8 cellular contexts compared by ENCODE assay signal in genomic region chrX:153971632-153972367, GRCh38. TPM values are rescaled to one million over a fixed set of nuclear protein-coding genes. Genes with fewer than 3 reads are reported as not detected.
DNase-seq lines count a peak whose midpoint lies in the region; TF ChIP-seq lines count a peak whose summit lies in the region.

TSS of gene HCFC1 (minus strand) at chrX:153971818. CDS start at chrX:153970840, 978 bp downstream.

- peak within 1 kb of the TSS; percentile 100 for H3K27ac Mint-ChIP-seq in activated naive CD8-positive, alpha-beta T cell treated with anti-CD3 and anti-CD28 coated beads for 36 hours

- POLR2A ChIA-PET in HEK293T (lab: Yijun Ruan, JAX): interaction anchor here (0.5 to 3.3 kb wide), 25 partner anchors 9 to 536 kb away, joined by 3 to 15 read pairs (median 4); partner anchors contain the start of genes MECP2, NAA10 and RENBP

- peaks cover 28% of the 10 kb centered on the region for H3K4me1 Mint-ChIP-seq in activated naive CD8-positive, alpha-beta T cell treated with anti-CD3 and anti-CD28 coated beads for 36 hours

- no peaks in the 10 kb centered on the region for H3K9me3 Mint-ChIP-seq in activated naive CD8-positive, alpha-beta T cell treated with anti-CD3 and anti-CD28 coated beads for 36 hours

- CTCF ChIA-PET in HEK293T (lab: Yijun Ruan, JAX): interaction anchor here (1.6 to 6.2 kb wide), 2 partner anchors 25 to 41 kb away, joined by 4 to 36 read pairs; no protein-coding TSS in a partner anchor

- H3K79me2 ChIP-seq in parathyroid adenoma: peaks cover 15% of the 10 kb centered on the region

- DNase-seq in GM04503 (ENCODE audit: low read depth): peak; percentile 33
- peak; percentile 83 for DNase-seq in HEK293T (ENCODE audit: extremely low spot score)
- DNase-seq in MV-4-11 (lab: John Stamatoyannopoulos, UW): peak; percentile 88
- peak; percentile 51 for DNase-seq in SKM-1 treated with dmso at 0.1 percent for 144 hours (lab: John Stamatoyannopoulos, UW; ENCODE audit: unreplicated experiment)
- DNase-seq in activated naive CD8-positive, alpha-beta T cell treated with anti-CD3 and anti-CD28 coated beads for 36 hours: peak; percentile 89
- peak; percentile 71 to 95 (median 90) for DNase-seq in head of caudate nucleus
- DNase-seq in tibial artery: peak; percentile 91 to 95

- peak within 1 kb of the TSS; percentile 93 for H3K4me3 ChIP-seq in parathyroid adenoma (ENCODE audit: low read depth, low read length)
- peak within 1 kb of the TSS; percentile 82 to 88 for H3K4me3 ChIP-seq in tibial artery

- no peaks in the 10 kb centered on the region for H3K27me3 Mint-ChIP-seq in activated naive CD8-positive, alpha-beta T cell treated with anti-CD3 and anti-CD28 coated beads for 36 hours

- peak within 1 kb of the TSS; percentile 100 for H3K4me3 Mint-ChIP-seq in activated naive CD8-positive, alpha-beta T cell treated with anti-CD3 and anti-CD28 coated beads for 36 hours

- H3K36me3 Mint-ChIP-seq in activated naive CD8-positive, alpha-beta T cell treated with anti-CD3 and anti-CD28 coated beads for 36 hours: peaks cover 35% of the 10 kb centered on the region

- peak within 1 kb of the TSS; percentile 82 for H3K4me2 ChIP-seq in parathyroid adenoma (ENCODE audit: low read length)

- H3K27me3 ChIP-seq in parathyroid adenoma (ENCODE audit: control insufficient read depth, insufficient read depth, low read length) (no peaks in the 10 kb centered on the region), tibial artery (no peaks in the 10 kb centered on the region)

- H3K36me3 ChIP-seq in parathyroid adenoma (ENCODE audit: control insufficient read depth, insufficient read depth, low read length) (no peaks in the 10 kb centered on the region), tibial artery (no peaks in the 10 kb centered on the region)

- peak within 1 kb of the TSS; percentile 97 for H3K9ac ChIP-seq in parathyroid adenoma

- H3K27ac ChIP-seq in parathyroid adenoma (peak within 1 kb of the TSS; percentile 100), tibial artery (peak within 1 kb of the TSS; percentile 98 to 99)

- no peak for TF ChIP-seq CTCF in parathyroid adenoma (IDR thresholded peaks at IDR 0.05)
- TF ChIP-seq CTCF in tibial artery (IDR thresholded peaks at IDR 0.05): no peak

- no peaks in the 10 kb centered on the region for H3K9me3 ChIP-seq in parathyroid adenoma (ENCODE audit: control insufficient read depth, low read length)
- H3K9me3 ChIP-seq in tibial artery: peaks cover 0 to 3% (median 0%) of the 10 kb centered on the region in 3 donors

- peak within 1 kb of the TSS; percentile 93 for H2AFZ ChIP-seq in parathyroid adenoma

- intact Hi-C loops in head of caudate nucleus (cut with DNase I) (loop anchor here (5.0 kb wide), 1 partner anchor 126 kb away; the partner anchor contains the start of gene MECP2), tibial artery (cut with DNase I; ENCODE audit: low total_unique reads) (no loop called here)

- H3K4me1 ChIP-seq in parathyroid adenoma (peaks cover 21% of the 10 kb centered on the region), tibial artery (peaks cover 0 to 44% (median 38%) of the 10 kb centered on the region in 4 donors)

TF ChIP-seq in HEK293T, 16 proteins besides CTCF, POLR2A, EP300 and RAD21:
- no peak for TF ChIP-seq FOXM1 (IDR thresholded peaks at IDR 0.05; ENCODE audit: borderline replicate concordance)
- no peak for TF ChIP-seq TARDBP (IDR thresholded peaks at IDR 0.05)
- TF ChIP-seq FOXA1 (IDR thresholded peaks at IDR 0.05): no peak
- no peak for TF ChIP-seq FOXK2 (IDR thresholded peaks at IDR 0.05)
- TF ChIP-seq CTBP1 (IDR thresholded peaks at IDR 0.05; ENCODE audit: borderline replicate concordance): no peak
- no peak for TF ChIP-seq SP1 (IDR thresholded peaks at IDR 0.05)
- no peak for TF ChIP-seq HDGF (IDR thresholded peaks at IDR 0.05; ENCODE audit: borderline replicate concordance)
- TF ChIP-seq NFRKB (IDR thresholded peaks at IDR 0.05): peak; percentile 78
- no peak for TF ChIP-seq SUZ12 (IDR thresholded peaks at IDR 0.05)
- peak; percentile 4 for TF ChIP-seq ELF4 (IDR thresholded peaks at IDR 0.05)
- TF ChIP-seq BHLHE40 (IDR thresholded peaks at IDR 0.05; ENCODE audit: borderline replicate concordance): no peak
- 0 out of 2 replicates have a peak, but pooled peaks have one; percentile 15 for TF ChIP-seq L3MBTL2 (conservative IDR thresholded peaks at IDR 0.05)
- TF ChIP-seq LEF1 (IDR thresholded peaks at IDR 0.05; ENCODE audit: borderline replicate concordance): no peak
- no peak for TF ChIP-seq PKNOX1 (IDR thresholded peaks at IDR 0.05)
- TF ChIP-seq ARNT (IDR thresholded peaks at IDR 0.05): no peak; the same call in 1 of the 2 replicates
- no peak for TF ChIP-seq ZNF384 (IDR thresholded peaks at IDR 0.05)

RNA-seq across cellular contexts. Expression of gene HCFC1, which starts in this region (rescaled TPM):
- total RNA-seq in activated naive CD8-positive, alpha-beta T cell treated with anti-CD3 and anti-CD28 coated beads for 36 hours: 100 to 1,000 TPM; 140 to 142 TPM

Comparison
In these comparisons a context has a peak if more than half of its experiments do, and no peak if none do; other contexts are left out.
1. Peak in every context shown above with its lines: DNase-seq, H3K4me3 ChIP-seq and H3K27ac ChIP-seq.
2. DNase-seq: peak in every context shown above with its lines; median percentile 93 in tibial artery; 90 in head of caudate nucleus; 89 in activated naive CD8-positive, alpha-beta T cell treated with anti-CD3 and anti-CD28 coated beads for 36 hours; 88 in MV-4-11; 83 in HEK293T; 51 in SKM-1 treated with dmso at 0.1 percent for 144 hours; 33 in GM04503.